Comparison of ENCODE assay signal across 11 cellular contexts in genomic region chr1:234844479-234845031, GRCh38.
DNase-seq lines count a peak whose midpoint lies in the region; ATAC-seq, FAIRE-seq and TF ChIP-seq lines count a peak whose summit lies in the region.
"Had no signal": no experiment of that assay in that cellular context is flagged by ENCODE, and none has a peak within 500 bp of the region (broad histone marks: within the 10 kb centered on the region; RNA-seq: fewer than 3 reads in every experiment).

No MANE protein-coding gene starts in this region.

- dilution Hi-C loops in endothelial cell of umbilical vein (cut with MboI; ENCODE audit: extremely low pct_ligation_motif_present, low sequenced_read_pairs), result loop anchor here (25.0 kb wide), 1 partner anchor 107 kb away; no protein-coding TSS in a partner anchor

- H3K23me2 ChIP-seq in H9 (ENCODE audit: insufficient read length, low read depth, low read length, poor library complexity, severe bottlenecking), result no peaks in the 10 kb centered on the region

- peaks cover 5 to 13% (median 8%) of the 10 kb centered on the region in 3 experiments; a peak in 4 of 7 replicates for H3K36me3 Mint-ChIP-seq in H9 (ENCODE audit: insufficient read depth in 1 of 3, low read depth in 3 of 3)

- peak overlapping the region in 1 of 3 experiments; percentile 76; a peak in 1 of 7 replicates for H3K27ac Mint-ChIP-seq in H9

- TF ChIP-seq CTCF in endothelial cell of umbilical vein (IDR thresholded peaks at IDR 0.05; ENCODE audit: extremely low read depth in 1 of 2, insufficient read depth in 1 of 2, low read depth in 1 of 2, low read length in 2 of 2) (no peak), H9 (conservative IDR thresholded peaks at IDR 0.05) (no peak)

- H3K79me2 ChIP-seq in endothelial cell of umbilical vein (ENCODE audit: control insufficient read depth, insufficient read depth, low read length) (no peaks in the 10 kb centered on the region), H9 (ENCODE audit: insufficient read depth, low read length) (no peaks in the 10 kb centered on the region)

- no peak overlapping the region for H3K56ac ChIP-seq in H9 (ENCODE audit: insufficient read length, low read depth, low read length)

- TF ChIP-seq POLR2A in endothelial cell of umbilical vein (IDR thresholded peaks at IDR 0.05; ENCODE audit: low read depth, low read length), result peak; percentile 60

- H3K27me3 Mint-ChIP-seq in H9 (ENCODE audit: low read depth), result no peaks in the 10 kb centered on the region

- ATAC-seq in left cardiac atrium (peak; percentile 30 to 34), Right ventricle myocardium inferior (no peak)

- H3T11ph ChIP-seq in H9 (ENCODE audit: low read length), result no peak overlapping the region

- H2AFZ ChIP-seq in endothelial cell of umbilical vein (ENCODE audit: low read depth, low read length) (peak overlapping the region; percentile 8), H9 (ENCODE audit: low read length) (no peak overlapping the region)

- H2BK15ac ChIP-seq in H9 (ENCODE audit: low read depth, low read length), result no peak overlapping the region

- intact Hi-C loops in left cardiac atrium (cut with DNase I), result no loop called here
- intact Hi-C loops in Right ventricle myocardium inferior (cut with DNase I), result no loop called here
- intact Hi-C loops in endothelial cell of umbilical vein (cut with micrococcal nuclease), result loop anchor here (1.0 to 5.0 kb wide), 16 partner anchors 18 to 345 kb away; no protein-coding TSS in a partner anchor

- no peak overlapping the region for H3K14ac ChIP-seq in H9 (ENCODE audit: insufficient read depth, low read length)

- H3K23ac ChIP-seq in H9 (ENCODE audit: insufficient read length, low read depth, low read length), result no peak overlapping the region

- FAIRE-seq in endothelial cell of umbilical vein (lab: Jason Lieb, UNC), result peak; percentile 91
- FAIRE-seq in urothelium cell line (lab: Jason Lieb, UNC), result no peak
- FAIRE-seq: frontal cortex had no signal

- peaks cover 4 to 5% of the 10 kb centered on the region in 2 experiments; a peak in 3 of 5 replicates for H3K9me3 Mint-ChIP-seq in H9

- no TSS peak for BruUV-seq in endothelial cell of umbilical vein (replicated peaks; lab: Mats Ljungman, UMichigan)

- no peak overlapping the region for H4K8ac ChIP-seq in H9 (replicated peaks; ENCODE audit: insufficient read length, low read depth, low read length)

- no peak overlapping the region for H2BK120ac ChIP-seq in H9 (ENCODE audit: low read depth, low read length, poor library complexity, severe bottlenecking)

- H2BK20ac ChIP-seq in H9 (ENCODE audit: low read depth, low read length, poor library complexity, severe bottlenecking), result no peak overlapping the region

- H3K27ac ChIP-seq in SJSA1 (peak overlapping the region; percentile 91), endothelial cell of umbilical vein (ENCODE audit: insufficient read depth, low read depth, low read length) (peak overlapping the region; percentile 66), H9 (ENCODE audit: insufficient read length, low read depth, low read length) (no peak overlapping the region)
- H3K27ac ChIP-seq: C4-2B had no signal

- no peak overlapping the region for H4K5ac ChIP-seq in H9 (ENCODE audit: insufficient read length, low read depth, low read length)

- no peak overlapping the region for H2AK5ac ChIP-seq in H9 (ENCODE audit: insufficient read length, low read length)

- peaks cover 62% of the 10 kb centered on the region for H3K4me1 ChIP-seq in SJSA1 (replicated peaks)
- peaks cover 17% of the 10 kb centered on the region for H3K4me1 ChIP-seq in endothelial cell of umbilical vein (ENCODE audit: control insufficient read depth, extremely low read depth, insufficient read depth, low read length)
- no peaks in the 10 kb centered on the region for H3K4me1 ChIP-seq in H9 (ENCODE audit: insufficient read depth, low read length)

- H3K9ac ChIP-seq in endothelial cell of umbilical vein (replicated peaks; ENCODE audit: extremely low read depth, insufficient read depth, low read length), result peak overlapping the region; percentile 63
- no peak overlapping the region for H3K9ac ChIP-seq in H9 (ENCODE audit: extremely low read depth, insufficient read length, low read length)

- H3K4me2 ChIP-seq in endothelial cell of umbilical vein (ENCODE audit: insufficient read depth, low read length) (peak overlapping the region; percentile 21), H9 (ENCODE audit: insufficient read depth, insufficient read length, low read length) (no peak overlapping the region)

- H2BK12ac ChIP-seq in H9 (ENCODE audit: insufficient read length, low read depth, low read length), result no peak overlapping the region

- DNase-seq in left cardiac atrium, result no peak
- no peak for DNase-seq in Right ventricle myocardium inferior (ENCODE audit: missing footprints)
- peak in 1 of 2 experiments; percentile 89 for DNase-seq in SJSA1 (ENCODE audit: low read depth in 1 of 2, low spot score in 2 of 2)
- DNase-seq in endothelial cell of umbilical vein (ENCODE audit: low read depth, low spot score), result peak; percentile 94
- peak; percentile 38 for DNase-seq in urothelium cell line (ENCODE audit: low spot score)
- DNase-seq in GM19240 (ENCODE audit: insufficient read length, low spot score), result no peak
- no peak for DNase-seq in NCI-H1694 (lab: John Stamatoyannopoulos, UW)
- no peak for DNase-seq in H9
- DNase-seq: amniotic stem cell had no signal

- CTCF ChIA-PET in endothelial cell of umbilical vein (lab: Charles Lee), result interaction anchor here (0.7 to 1.7 kb wide), 12 partner anchors 9 to 247 kb away, joined by 3 to 9 read pairs (median 3); no protein-coding TSS in a partner anchor

- no peak overlapping the region for H3K4me3 Mint-ChIP-seq in H9

- H3K4ac ChIP-seq in H9 (ENCODE audit: low read depth, low read length), result no peak overlapping the region

- POLR2A ChIA-PET in endothelial cell of umbilical vein (lab: Charles Lee), result interaction anchor here (0.9 kb wide), 1 partner anchor 134 kb away, joined by 3 read pairs; no protein-coding TSS in a partner anchor

- no peak overlapping the region for H3K18ac ChIP-seq in H9 (ENCODE audit: insufficient read length, low read depth, low read length)

- H3K9me3 ChIP-seq in SJSA1 (replicated peaks) (no peaks in the 10 kb centered on the region), endothelial cell of umbilical vein (replicated peaks; ENCODE audit: control insufficient read depth, insufficient read depth, low read length) (no peaks in the 10 kb centered on the region), H9 (ENCODE audit: control insufficient read depth, low read depth, low read length) (no peaks in the 10 kb centered on the region)

- H4K20me1 ChIP-seq in endothelial cell of umbilical vein (replicated peaks; ENCODE audit: control insufficient read depth, extremely low read depth, insufficient read depth, low read length) (no peaks in the 10 kb centered on the region), H9 (ENCODE audit: control insufficient read depth, insufficient read depth, insufficient read length) (no peaks in the 10 kb centered on the region)

- H3K36me3 ChIP-seq in SJSA1 (no peaks in the 10 kb centered on the region), endothelial cell of umbilical vein (ENCODE audit: control insufficient read depth in 2 of 2, extremely low read depth in 1 of 2, insufficient read depth in 2 of 2, low read length in 2 of 2) (no peaks in the 10 kb centered on the region)

- H4K91ac ChIP-seq in H9 (ENCODE audit: insufficient read length, low read depth, low read length), result no peak overlapping the region

- no peak overlapping the region for H2BK5ac ChIP-seq in H9 (ENCODE audit: insufficient read length, low read length)

- WGBS in H9 (ENCODE audit: extremely low coverage, insufficient read length, low lambda C conversion rate), result 100% methylated on average over 2 of the region's 7 CpGs

- H3K4me1 Mint-ChIP-seq in H9, result peaks cover 20% of the 10 kb centered on the region in 2 experiments

- H3K4me3 ChIP-seq in SJSA1, result no peak overlapping the region
- no peak overlapping the region for H3K4me3 ChIP-seq in endothelial cell of umbilical vein (replicated peaks in 1 of 3; ENCODE audit: insufficient read depth in 1 of 3, low read depth in 1 of 3, low read length in 3 of 3)

- no peaks in the 10 kb centered on the region for H3K9me1 ChIP-seq in endothelial cell of umbilical vein (replicated peaks; ENCODE audit: control insufficient read depth, extremely low read depth, insufficient read depth, low read length)

- H3K79me1 ChIP-seq in H9 (ENCODE audit: insufficient read depth, low read depth, low read length, poor library complexity, severe bottlenecking), result no peaks in the 10 kb centered on the region

- H3K27me3 ChIP-seq in SJSA1 (replicated peaks) (no peaks in the 10 kb centered on the region), endothelial cell of umbilical vein (ENCODE audit: control insufficient read depth in 2 of 2, insufficient read depth in 2 of 2, low read length in 2 of 2) (no peaks in the 10 kb centered on the region), H9 (ENCODE audit: insufficient read depth, low read length) (no peaks in the 10 kb centered on the region)

TF ChIP-seq in endothelial cell of umbilical vein, 7 proteins besides CTCF, POLR2A, EP300 and RAD21:
- TF ChIP-seq JUN (IDR thresholded peaks at IDR 0.05; ENCODE audit: borderline replicate concordance, insufficient read depth, insufficient read length, low read depth) (peak; percentile 40), POLR2AphosphoS5 (IDR thresholded peaks at IDR 0.05; ENCODE audit: insufficient read depth, low read depth, low read length) (peak; percentile 68), MAX (IDR thresholded peaks at IDR 0.05; ENCODE audit: insufficient read depth, insufficient read length) (no peak), FOS (IDR thresholded peaks at IDR 0.05; ENCODE audit: borderline replicate concordance, insufficient read depth, low read length) (no peak), EZH2 (IDR thresholded peaks at IDR 0.05; ENCODE audit: borderline replicate concordance, low read depth, low read length, severe bottlenecking) (no peak)

Comparison
In these comparisons a context has a peak if more than half of its experiments do, and no peak if none do; other contexts are left out.
1. DNase-seq: peak in endothelial cell of umbilical vein (single experiment) and urothelium cell line (single experiment); none in left cardiac atrium (single experiment), Right ventricle myocardium inferior (single experiment), GM19240 (single experiment), NCI-H1694 (single experiment) and H9 (single experiment).